Comparison of ENCODE assay signal across 7 cellular contexts in genomic region chr1:235011599-235012435, GRCh38.
DNase-seq lines count a peak whose midpoint lies in the region; ATAC-seq and TF ChIP-seq lines count a peak whose summit lies in the region.

No MANE protein-coding gene starts in this region.

- peaks cover 35% of the 10 kb centered on the region for H3K4me1 ChIP-seq in PC-9 (replicated peaks; ENCODE audit: insufficient read depth)

- H3F3A ChIP-seq in PC-9 (ENCODE audit: insufficient read depth, low read depth) = peaks cover 38% of the 10 kb centered on the region

- H3K27me3 ChIP-seq in PC-9 (ENCODE audit: insufficient read depth, low read depth) = no peaks in the 10 kb centered on the region

- H3K9me3 ChIP-seq in PC-9 (ENCODE audit: insufficient read depth, low read depth) = no peaks in the 10 kb centered on the region; the same call in 1 of the 2 replicates

- peaks cover 82% of the 10 kb centered on the region for H3K4me1 Mint-ChIP-seq in activated T-cell treated with anti-CD3 and anti-CD28 coated beads, Interleukin-2, amount 50 U/mL, for 4 hours (ENCODE audit: low read depth)

- H2AFZ ChIP-seq in PC-9 = peak overlapping the region; percentile 8; the same call in 1 of the 2 replicates

- H3K36me3 ChIP-seq in PC-9 (ENCODE audit: low read depth) = no peaks in the 10 kb centered on the region

- no peaks in the 10 kb centered on the region for H3K9me2 ChIP-seq in PC-9 (ENCODE audit: insufficient read depth)

- no peaks in the 10 kb centered on the region for H3K36me3 Mint-ChIP-seq in activated T-cell treated with anti-CD3 and anti-CD28 coated beads, Interleukin-2, amount 50 U/mL, for 4 hours (ENCODE audit: insufficient read depth)

- peaks cover 8% of the 10 kb centered on the region for H3K9me3 Mint-ChIP-seq in activated T-cell treated with anti-CD3 and anti-CD28 coated beads, Interleukin-2, amount 50 U/mL, for 4 hours

- CTCF ChIA-PET in PC-9 (lab: Charles Lee) = interaction anchor here (0.7 to 1.3 kb wide), 3 partner anchors 33 to 54 kb away, joined by 3 read pairs; no protein-coding TSS in a partner anchor

- peak overlapping the region; percentile 28; the same call in 1 of the 2 replicates for H3K4me3 ChIP-seq in PC-9
- H3K4me3 ChIP-seq in fibroblast of mammary gland (ENCODE audit: control insufficient read depth, low read depth, low read length) = no peak overlapping the region

- peak overlapping the region; percentile 98 for H3K27ac ChIP-seq in PC-9

- peak; percentile 89 to 98 for DNase-seq in PC-9
- peak; percentile 92 for DNase-seq in activated T-cell treated with anti-CD3 and anti-CD28 coated beads, Interleukin-2, amount 50 U/mL, for 4 hours
- DNase-seq in fibroblast of mammary gland (ENCODE audit: low read depth) = peak; percentile 100
- DNase-seq in renal cortical epithelial cell (ENCODE audit: low read depth) = peak; percentile 99
- no peak for DNase-seq in NCI-H2227 treated with DMSO at 0.1 percent for 48 hours (lab: John Stamatoyannopoulos, UW)

- H3K27me3 Mint-ChIP-seq in activated T-cell treated with anti-CD3 and anti-CD28 coated beads, Interleukin-2, amount 50 U/mL, for 4 hours (ENCODE audit: low read depth) = no peaks in the 10 kb centered on the region

- no peaks in the 10 kb centered on the region for H3K79me2 ChIP-seq in PC-9 (ENCODE audit: low read depth)

- H3K4me2 ChIP-seq in PC-9 = peak overlapping the region; percentile 78

- H4K20me1 ChIP-seq in PC-9 (ENCODE audit: insufficient read depth) = no peaks in the 10 kb centered on the region

- peak overlapping the region; percentile 52 for H3K4me3 Mint-ChIP-seq in activated T-cell treated with anti-CD3 and anti-CD28 coated beads, Interleukin-2, amount 50 U/mL, for 4 hours

- POLR2A ChIA-PET in PC-9 (lab: Charles Lee; ENCODE audit: unreplicated experiment) = interaction anchor here (0.5 to 1.1 kb wide), 14 partner anchors 9 to 516 kb away, joined by 3 to 15 read pairs (median 5); no protein-coding TSS in a partner anchor

- ATAC-seq in GM18520 (IDR thresholded peaks at IDR 0.05; ENCODE audit: unreplicated experiment) (peak; percentile 80), HG02943 (IDR thresholded peaks at IDR 0.05; ENCODE audit: low read depth, unreplicated experiment) (peak; percentile 83)
- ATAC-seq in activated T-cell treated with anti-CD3 and anti-CD28 coated beads, Interleukin-2, amount 50 U/mL, for 4 hours = peak; percentile 89 to 90

- BruUV-seq in PC-9 (replicated peaks; lab: Mats Ljungman, UMichigan) = no TSS peak

- TF ChIP-seq CTCF in PC-9 (conservative IDR thresholded peaks at IDR 0.05) (no peak), fibroblast of mammary gland (conservative IDR thresholded peaks at IDR 0.05; ENCODE audit: control insufficient read depth, insufficient read depth, low read depth, low read length) (no peak)

- intact Hi-C loops in PC-9 (cut with micrococcal nuclease; ENCODE audit: unreplicated experiment) = loop anchor here (1.0 to 5.0 kb wide), 8 partner anchors 25 to 513 kb away; no protein-coding TSS in a partner anchor
